ENCODE assay signal across 8 cellular contexts in genomic region chr18:3699707-3700567, GRCh38.
A peak's percentile ranks its signal among the peaks of the same experiment; 100 is the strongest.
DNase-seq lines count a peak whose midpoint lies in the region; ATAC-seq, FAIRE-seq and TF ChIP-seq lines count a peak whose summit lies in the region.
"Not testable (repeated sequence)": the region's sequence is repeated elsewhere in the genome, so short reads cannot be mapped to it uniquely, and the experiment has no call there.

No MANE protein-coding gene starts in this region.

- H3K4me2 ChIP-seq in BLaER1 treated with 17β-estradiol and CSF1 and Interleukin-3, amounts not matched to agents 10 nM and 100 nM, result peak overlapping the region; percentile 75 to 93 (median 88)

- not testable (repeated sequence) for FAIRE-seq in bronchial epithelial cell (lab: Jason Lieb, UNC)

- not testable (repeated sequence) for H4K20me1 ChIP-seq in BLaER1 treated with 17β-estradiol and CSF1 and Interleukin-3, amounts not matched to agents 10 nM and 100 nM

- not testable (repeated sequence) for TF ChIP-seq EP300 in transverse colon (IDR thresholded peaks at IDR 0.05; ENCODE audit: low read depth)

- intact Hi-C loops in heart left ventricle (cut with DNase I), result loop anchor here in 9 of 10 donors (5.0 to 10.0 kb wide), 9 partner anchors 75 to 1075 kb away; no protein-coding TSS in a partner anchor
- intact Hi-C loops in right lobe of liver (cut with DNase I); gastrocnemius medialis (cut with DNase I; ENCODE audit: low total_unique reads); transverse colon (cut with DNase I; ENCODE audit: low total_unique reads): not testable (repeated sequence)

- not testable (repeated sequence) for TF ChIP-seq POLR2A in heart left ventricle (IDR thresholded peaks at IDR 0.05); gastrocnemius medialis (IDR thresholded peaks at IDR 0.05); transverse colon (IDR thresholded peaks at IDR 0.05)
- peak; percentile 23 for TF ChIP-seq POLR2A in right lobe of liver (IDR thresholded peaks at IDR 0.05)

- H3K27ac ChIP-seq in BLaER1 treated with 17β-estradiol and CSF1 and Interleukin-3, amounts not matched to agents 10 nM and 100 nM, result peak overlapping the region in 10 of 11 experiments; percentile 23 to 94 (median 84); a peak in 19 of 22 replicates
- H3K27ac ChIP-seq in heart left ventricle, result peak overlapping the region in 3 of 12 donors; percentile 32 to 84 (median 54)
- not testable (repeated sequence) for H3K27ac ChIP-seq in right lobe of liver, gastrocnemius medialis
- peak overlapping the region in 3 of 4 donors; percentile 17 to 62 (median 46) for H3K27ac ChIP-seq in transverse colon

- H3K4me1 ChIP-seq in BLaER1 treated with 17β-estradiol and CSF1 and Interleukin-3, amounts not matched to agents 10 nM and 100 nM, result peaks cover 15 to 33% (median 17%) of the 10 kb centered on the region in 10 experiments
- H3K4me1 ChIP-seq in heart left ventricle (peaks cover 0 to 23% (median 6%) of the 10 kb centered on the region in 12 donors), transverse colon (peaks cover 0 to 18% (median 3%) of the 10 kb centered on the region in 4 donors)
- not testable (repeated sequence) for H3K4me1 ChIP-seq in right lobe of liver, gastrocnemius medialis

- peak overlapping the region; percentile 6 to 72 (median 54); a peak in 18 of 20 replicates for H3K4me3 ChIP-seq in BLaER1 treated with 17β-estradiol and CSF1 and Interleukin-3, amounts not matched to agents 10 nM and 100 nM
- not testable (repeated sequence) for H3K4me3 ChIP-seq in bronchial epithelial cell (ENCODE audit: low read depth, low read length); right lobe of liver; gastrocnemius medialis; transverse colon
- H3K4me3 ChIP-seq in heart left ventricle, result peak overlapping the region in 2 of 12 donors; percentile 25 to 42

- peak overlapping the region; percentile 28 to 90 (median 74); a peak in 19 of 22 replicates for H3K9ac ChIP-seq in BLaER1 treated with 17β-estradiol and CSF1 and Interleukin-3, amounts not matched to agents 10 nM and 100 nM

- ATAC-seq in heart left ventricle (peak; percentile 38 to 76 (median 66)), right lobe of liver (peak; percentile 38 to 81 (median 77))
- ATAC-seq in gastrocnemius medialis, result not testable (repeated sequence)

- H3K27me3 ChIP-seq in BLaER1 treated with 17β-estradiol and CSF1 and Interleukin-3, amounts not matched to agents 10 nM and 100 nM; bronchial epithelial cell (ENCODE audit: control insufficient read depth, insufficient read depth, low read length); heart left ventricle; right lobe of liver; gastrocnemius medialis; transverse colon: not testable (repeated sequence)

- not testable (repeated sequence) for TF ChIP-seq CTCF in bronchial epithelial cell (IDR thresholded peaks at IDR 0.05; ENCODE audit: insufficient read depth, low read length, severe bottlenecking); heart left ventricle (IDR thresholded peaks at IDR 0.05); right lobe of liver (IDR thresholded peaks at IDR 0.05); gastrocnemius medialis (IDR thresholded peaks at IDR 0.05 in 4 of 5, conservative IDR thresholded peaks at IDR 0.05 in 1 of 5); transverse colon (IDR thresholded peaks at IDR 0.05)

- WGBS in heart left ventricle, 4 donors, result 70 to 83% (median 79%) methylated on average over 7 to 16 of the region's 16 CpGs
- 41% methylated on average over 5 of the region's 16 CpGs for WGBS in right lobe of liver (ENCODE audit: insufficient coverage, low coverage, low lambda C conversion rate, missing lambda C conversion rate)
- WGBS in transverse colon (ENCODE audit: low coverage in 1 of 2), 2 donors, result 50 to 51% methylated on average over 4 to 15 of the region's 16 CpGs

- DNase-seq in KBM-7, result peak; percentile 72
- DNase-seq in OCI-M1 (lab: John Stamatoyannopoulos, UW), result peak; percentile 81
- DNase-seq in bronchial epithelial cell (ENCODE audit: low read depth), result peak; percentile 29
- peak; percentile 25 to 65 (median 41) for DNase-seq in heart left ventricle
- peak in 1 of 3 donors; percentile 56 for DNase-seq in right lobe of liver
- peak; percentile 16 to 19 for DNase-seq in gastrocnemius medialis
- peak; percentile 30 for DNase-seq in transverse colon

- H3K36me3 ChIP-seq in BLaER1 treated with 17β-estradiol and CSF1 and Interleukin-3, amounts not matched to agents 10 nM and 100 nM; bronchial epithelial cell (ENCODE audit: control insufficient read depth, insufficient read depth, low read length); heart left ventricle; right lobe of liver; gastrocnemius medialis; transverse colon: not testable (repeated sequence)

- peaks cover 0 to 12% (median 0%) of the 10 kb centered on the region in 11 experiments; a peak in 2 of 22 replicates for H3K9me3 ChIP-seq in BLaER1 treated with 17β-estradiol and CSF1 and Interleukin-3, amounts not matched to agents 10 nM and 100 nM (replicated peaks in 1 of 11)
- not testable (repeated sequence) for H3K9me3 ChIP-seq in heart left ventricle, right lobe of liver, gastrocnemius medialis, transverse colon

- in situ Hi-C loops in KBM-7 (cut with MboI; ENCODE audit: low pct_unique_long_range_greater_than_20kb, low sequenced_read_pairs); gastrocnemius medialis (cut with MboI; ENCODE audit: low sequenced_read_pairs in 4 of 4): not testable (repeated sequence)
- in situ Hi-C loops in transverse colon (cut with MboI; ENCODE audit: low pct_ligation_motif_present in 1 of 4, low pct_unique_long_range_greater_than_20kb in 1 of 4, low sequenced_read_pairs in 3 of 4), result loop anchor here in 1 of 4 donors (25.0 kb wide), 1 partner anchor 162 kb away; no protein-coding TSS in a partner anchor
